ENCODE assay signal across 1 cellular context in the genomic region with DNA sequence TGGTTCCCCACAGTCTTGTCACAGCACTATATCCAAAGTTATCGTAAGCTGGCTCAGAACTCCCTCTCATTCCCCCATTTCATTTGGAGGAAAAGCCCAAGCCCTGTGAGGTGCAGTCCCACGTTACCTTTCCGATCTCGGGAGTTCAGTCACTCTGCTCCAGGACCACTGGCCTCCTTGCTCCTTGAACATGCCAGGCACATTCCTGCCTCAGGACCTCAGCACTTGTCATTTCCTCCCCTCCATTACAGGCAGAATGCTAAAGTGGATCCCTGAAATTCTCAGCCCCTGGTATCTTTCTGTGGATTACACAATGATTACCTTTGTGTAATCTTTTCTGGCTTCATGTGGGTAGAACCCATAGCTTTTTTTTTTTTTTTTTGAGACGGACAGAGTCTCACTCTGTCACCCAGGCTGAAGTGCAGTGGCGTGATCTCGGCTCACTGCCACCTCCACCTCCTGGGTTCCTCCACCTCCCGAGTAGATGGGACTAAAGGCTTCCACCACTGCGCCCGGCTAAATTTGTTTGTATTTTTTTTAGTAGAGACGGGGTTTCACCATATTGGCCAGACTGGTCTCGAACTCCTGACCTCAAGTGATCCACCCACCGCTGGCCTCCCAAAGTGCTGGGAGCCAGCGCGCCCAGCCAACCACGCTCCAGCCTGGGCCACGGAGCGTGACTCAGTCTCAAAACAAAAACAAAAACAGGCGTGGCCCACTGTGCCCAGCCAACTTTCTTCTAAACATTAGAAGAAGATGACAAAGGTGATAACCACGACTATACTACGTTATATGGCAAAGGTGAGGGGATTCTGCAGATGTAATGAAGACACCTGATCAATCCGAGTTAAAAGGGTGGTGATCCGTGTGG.
TF ChIP-seq lines count a peak whose summit lies in the region.

No MANE protein-coding gene starts in this region.

TF ChIP-seq in IMR-90, 13 proteins besides CTCF, POLR2A, EP300 and RAD21:
- no peak for TF ChIP-seq BHLHE40 (IDR thresholded peaks at IDR 0.05; ENCODE audit: low read depth, low read length)
- no peak for TF ChIP-seq CHD1 (IDR thresholded peaks at IDR 0.05; ENCODE audit: low read depth, low read length)
- no peak for TF ChIP-seq RFX5 (IDR thresholded peaks at IDR 0.05; ENCODE audit: low read depth, low read length)
